Comparison of ENCODE assay signal across 8 cellular contexts in the genomic region with DNA sequence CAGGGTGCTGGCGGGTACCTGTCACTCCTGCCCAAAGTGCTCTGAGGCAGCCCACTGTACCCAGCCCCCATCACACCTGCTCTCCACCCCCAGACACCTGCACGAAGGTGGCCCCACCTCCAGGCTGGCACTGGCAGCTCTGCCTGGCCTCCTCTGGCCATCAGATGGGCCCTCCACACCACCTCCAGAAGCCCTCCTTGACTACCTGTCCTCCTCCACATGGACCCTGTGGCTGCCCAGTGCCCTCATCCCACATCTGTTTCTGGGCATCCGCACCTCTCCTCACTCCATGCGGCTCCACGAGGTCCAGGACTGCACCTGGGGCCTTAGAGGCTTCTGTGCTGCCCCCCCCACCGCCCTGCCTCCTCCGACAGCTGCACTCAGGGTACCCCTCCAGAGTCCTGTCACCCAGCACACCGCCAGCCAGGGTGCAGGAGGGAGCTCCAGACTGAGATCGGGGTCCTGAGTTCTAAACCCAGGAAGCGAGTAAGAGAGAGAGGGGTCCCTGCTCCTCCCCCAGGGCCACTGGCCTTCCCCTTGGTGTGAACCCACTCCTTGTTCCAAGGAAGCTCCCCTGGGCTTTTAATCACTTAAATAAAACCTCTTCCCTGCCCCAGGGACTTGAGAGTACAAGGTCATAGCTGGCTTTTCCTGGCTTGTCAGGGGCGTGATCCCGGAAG. TPM values are rescaled to one million over a fixed set of nuclear protein-coding genes. Genes with fewer than 3 reads are reported as not detected.
DNase-seq lines count a peak whose midpoint lies in the region; ATAC-seq and TF ChIP-seq lines count a peak whose summit lies in the region.

No MANE protein-coding gene starts in this region.

- H3K27ac ChIP-seq in body of pancreas, result peak overlapping the region; percentile 74 to 94 (median 84)

- no peak for ATAC-seq in body of pancreas
- ATAC-seq in stimulated activated memory B cell treated with anti-CD40 and anti-IgM and Interleukin-4, amounts not matched to agents 10 μg/mL and 1 μg/mL and 100 μg/mL, for 72 hours, result no peak

- H3K27me3 ChIP-seq in body of pancreas (no peaks in the 10 kb centered on the region), kidney epithelial cell (ENCODE audit: control insufficient read depth, insufficient read depth, low read length) (no peaks in the 10 kb centered on the region)

- H3K36me3 Mint-ChIP-seq in IgD-negative memory B cell, result peaks cover 2% of the 10 kb centered on the region
- peaks cover 11% of the 10 kb centered on the region for H3K36me3 Mint-ChIP-seq in stimulated activated memory B cell treated with anti-CD40 and anti-IgM and Interleukin-4, amounts not matched to agents 10 μg/mL and 1 μg/mL and 100 μg/mL, for 72 hours

- 52 to 63% methylated on average over 11 to 12 of the region's 12 CpGs for WGBS in body of pancreas, 2 donors

- H3K9me3 Mint-ChIP-seq in IgD-negative memory B cell, result no peaks in the 10 kb centered on the region
- no peaks in the 10 kb centered on the region for H3K9me3 Mint-ChIP-seq in stimulated activated memory B cell treated with anti-CD40 and anti-IgM and Interleukin-4, amounts not matched to agents 10 μg/mL and 1 μg/mL and 100 μg/mL, for 72 hours

- H3K27me3 Mint-ChIP-seq in IgD-negative memory B cell, result no peaks in the 10 kb centered on the region
- no peaks in the 10 kb centered on the region for H3K27me3 Mint-ChIP-seq in stimulated activated memory B cell treated with anti-CD40 and anti-IgM and Interleukin-4, amounts not matched to agents 10 μg/mL and 1 μg/mL and 100 μg/mL, for 72 hours

- peaks cover 43% of the 10 kb centered on the region for H3K4me1 ChIP-seq in body of pancreas

- peak overlapping the region; percentile 52 to 86 (median 83) for H3K4me3 Mint-ChIP-seq in IgD-negative memory B cell
- H3K4me3 Mint-ChIP-seq in stimulated activated memory B cell treated with anti-CD40 and anti-IgM and Interleukin-4, amounts not matched to agents 10 μg/mL and 1 μg/mL and 100 μg/mL, for 72 hours, result peak overlapping the region; percentile 62

- H3K4me3 ChIP-seq in body of pancreas, result no peak overlapping the region
- H3K4me3 ChIP-seq in kidney epithelial cell (ENCODE audit: low read depth, low read length), result peak overlapping the region; percentile 94

- no peaks in the 10 kb centered on the region for H3K9me3 ChIP-seq in body of pancreas

- peaks cover 0 to 9% (median 6%) of the 10 kb centered on the region in 3 donors for H3K4me1 Mint-ChIP-seq in IgD-negative memory B cell
- H3K4me1 Mint-ChIP-seq in stimulated activated memory B cell treated with anti-CD40 and anti-IgM and Interleukin-4, amounts not matched to agents 10 μg/mL and 1 μg/mL and 100 μg/mL, for 72 hours, result peaks cover 43% of the 10 kb centered on the region

- intact Hi-C loops in body of pancreas (cut with DNase I), result no loop called here

- DNase-seq in body of pancreas (no peak), kidney epithelial cell (ENCODE audit: low read depth) (no peak), middle frontal gyrus (ENCODE audit: extremely low spot score, low spot score) (no peak), OCI-M1 (lab: John Stamatoyannopoulos, UW) (no peak), cerebellar cortex (ENCODE audit: low spot score) (no peak), DMS114 treated with DMSO at 0.1 percent for 48 hours (lab: John Stamatoyannopoulos, UW; ENCODE audit: unreplicated experiment) (no peak)

- no peak for TF ChIP-seq POLR2A in body of pancreas (IDR thresholded peaks at IDR 0.05)

- peak overlapping the region; percentile 53 to 88 (median 65) for H3K27ac Mint-ChIP-seq in IgD-negative memory B cell
- H3K27ac Mint-ChIP-seq in stimulated activated memory B cell treated with anti-CD40 and anti-IgM and Interleukin-4, amounts not matched to agents 10 μg/mL and 1 μg/mL and 100 μg/mL, for 72 hours, result peak overlapping the region; percentile 62

- TF ChIP-seq CTCF in body of pancreas (IDR thresholded peaks at IDR 0.05) (no peak), kidney epithelial cell (IDR thresholded peaks at IDR 0.05; ENCODE audit: insufficient read depth, low read length, poor library complexity, severe bottlenecking) (no peak)

- peaks cover 6 to 16% of the 10 kb centered on the region in 2 donors for H3K36me3 ChIP-seq in body of pancreas (replicated peaks in 1 of 2; ENCODE audit: insufficient read depth in 1 of 2, low read depth in 2 of 2)
- H3K36me3 ChIP-seq in kidney epithelial cell (ENCODE audit: control insufficient read depth, insufficient read depth, low read length), result no peaks in the 10 kb centered on the region

RNA-seq across cellular contexts. Expression of gene CTSD, which starts 1.7 kb away (rescaled TPM):
- 78.7 TPM for polyA plus RNA-seq in IgD-negative memory B cell
- 100 to 1,000 TPM; 214 to 255 TPM for total RNA-seq in body of pancreas
- total RNA-seq in kidney epithelial cell, result 425 and 603 TPM in 2 replicates

RNA-seq across cellular contexts. Expression of gene IFITM10, which starts 11.6 kb away (rescaled TPM):
- 0.06 TPM for polyA plus RNA-seq in IgD-negative memory B cell
- total RNA-seq in body of pancreas (under 1 TPM in 1 of 2 donors, not detected in 1; 0.26 TPM), kidney epithelial cell (0.14 and 1.1 TPM in 2 replicates)
